In genomic region chr1:110209715-110210603, GRCh38 we compare ENCODE assay signal across 8 cellular contexts. TPM values are rescaled to one million over a fixed set of nuclear protein-coding genes. Genes with fewer than 3 reads are reported as not detected.
DNase-seq lines count a peak whose midpoint lies in the region; ATAC-seq and TF ChIP-seq lines count a peak whose summit lies in the region.

Gene KCNC4, plus strand, starts transcription at chr1:110210314. Its CDS starts 1,186 bp downstream, at chr1:110211500.

- peak within 1 kb of the TSS; percentile 73; the same call in 1 of the 2 replicates for H2AFZ ChIP-seq in OCI-LY3 (ENCODE audit: low read depth, low read length)

- H3K36me3 ChIP-seq in OCI-LY3 (replicated peaks; ENCODE audit: low read depth, low read length) (no peaks in the 10 kb centered on the region), mucosa of descending colon (ENCODE audit: low read depth) (no peaks in the 10 kb centered on the region)

- intact Hi-C loops in mucosa of descending colon (cut with DNase I, micrococcal nuclease): no loop called here

- ATAC-seq in mucosa of descending colon: peak; percentile 89

- DNase-seq in CMK (ENCODE audit: low read depth): peak; percentile 78
- peak; percentile 96 for DNase-seq in GM20000 (ENCODE audit: low spot score)
- peak; percentile 77 for DNase-seq in HPDE6-E6E7 (ENCODE audit: extremely low spot score)
- DNase-seq in activated T-cell treated with anti-CD3 and anti-CD28 coated beads for 24 hours (ENCODE audit: low read depth): peak; percentile 85
- DNase-seq in epithelial cell of prostate (ENCODE audit: low read depth, low spot score): no peak
- DNase-seq in mucosa of descending colon: peak; percentile 89 to 96 (median 95)
- DNase-seq in stimulated activated CD8-positive, alpha-beta memory T cell treated with anti-CD3 and anti-CD28 coated beads, Interleukin-2, amount 100 ng/mL, for 48 hours (ENCODE audit: low read depth in 2 of 2): peak; percentile 81 to 87

- H3K4me2 ChIP-seq in OCI-LY3 (ENCODE audit: low read length): peak within 1 kb of the TSS; percentile 73

- no peaks in the 10 kb centered on the region for H3K79me2 ChIP-seq in OCI-LY3 (ENCODE audit: low read length)

- peak within 1 kb of the TSS; percentile 74 for H3K9ac ChIP-seq in OCI-LY3 (ENCODE audit: low read length)

- TF ChIP-seq CTCF in GM20000 (IDR thresholded peaks at IDR 0.05; ENCODE audit: extremely low read depth, missing control alignments): no peak
- no peak for TF ChIP-seq CTCF in OCI-LY3 (IDR thresholded peaks at IDR 0.05; ENCODE audit: low read depth, low read length)
- no peak for TF ChIP-seq CTCF in mucosa of descending colon (IDR thresholded peaks at IDR 0.05)

- peaks cover 6% of the 10 kb centered on the region for H3K4me1 ChIP-seq in OCI-LY3 (ENCODE audit: low read length)
- H3K4me1 ChIP-seq in mucosa of descending colon (ENCODE audit: low read depth): peaks cover 11% of the 10 kb centered on the region

- no peaks in the 10 kb centered on the region for H4K20me1 ChIP-seq in OCI-LY3 (ENCODE audit: insufficient read depth, low read length)

- H3K9me3 ChIP-seq in OCI-LY3 (ENCODE audit: insufficient read depth, low read length): no peaks in the 10 kb centered on the region
- no peaks in the 10 kb centered on the region for H3K9me3 ChIP-seq in mucosa of descending colon

- H3K27me3 ChIP-seq in OCI-LY3 (ENCODE audit: low read depth, low read length): no peaks in the 10 kb centered on the region

- peak within 1 kb of the TSS; percentile 84 for H3K4me3 ChIP-seq in OCI-LY3 (ENCODE audit: low read length)
- H3K4me3 ChIP-seq in mucosa of descending colon: peak within 1 kb of the TSS; percentile 58

- no peak within 1 kb of the TSS for H3K27ac ChIP-seq in OCI-LY3 (ENCODE audit: low read length)
- H3K27ac ChIP-seq in epithelial cell of prostate: peak within 1 kb of the TSS; percentile 16

RNA-seq across cellular contexts. Expression of gene KCNC4, which starts in this region (rescaled TPM):
- 10 to 100 TPM in 1 of 3 donors, 1 to 10 TPM in 2; 4.9 to 12.8 (median 8.0) TPM for total RNA-seq in mucosa of descending colon
